In genomic region chr19:47404334-47405196, GRCh38 we compare ENCODE assay signal across 19 cellular contexts. TPM values are rescaled to one million over a fixed set of nuclear protein-coding genes. Genes with fewer than 3 reads are reported as not detected.
A peak's percentile ranks its signal among the peaks of the same experiment; 100 is the strongest.
DNase-seq lines count a peak whose midpoint lies in the region; ATAC-seq, FAIRE-seq and TF ChIP-seq lines count a peak whose summit lies in the region.
"Had no signal": no experiment of that assay in that cellular context is flagged by ENCODE, and none has a peak within 500 bp of the region (broad histone marks: within the 10 kb centered on the region; RNA-seq: fewer than 3 reads in every experiment).

No MANE protein-coding gene starts in this region.

- peaks cover 0 to 4% of the 10 kb centered on the region in 2 experiments for H4K20me1 ChIP-seq in H1 (replicated peaks in 1 of 2; ENCODE audit: control insufficient read depth in 1 of 2, insufficient read depth in 2 of 2, low read length in 2 of 2)

- no peaks in the 10 kb centered on the region; the same call in 1 of the 2 replicates for H3K79me1 ChIP-seq in H1 (ENCODE audit: low read depth, low read length)

- H4K5ac ChIP-seq in H1 (ENCODE audit: insufficient read length, low read depth, low read length) = no peak overlapping the region

- TF ChIP-seq RAD21 in A549 (conservative IDR thresholded peaks at IDR 0.05 in 1 of 2, IDR thresholded peaks at IDR 0.05 in 1 of 2) (no peak), H1 (IDR thresholded peaks at IDR 0.05 in 1 of 2, conservative IDR thresholded peaks at IDR 0.05 in 1 of 2; ENCODE audit: low read depth in 2 of 2, low read length in 2 of 2) (no peak)

- H3K56ac ChIP-seq in H1 (replicated peaks; ENCODE audit: insufficient read length, low read depth, low read length) = no peak overlapping the region

- no peak overlapping the region for H2BK15ac ChIP-seq in H1 (ENCODE audit: low read length)

- H3K9me3 ChIP-seq in A549 (no peaks in the 10 kb centered on the region), HEK293 (ENCODE audit: control insufficient read depth, insufficient read depth, low read depth, low read length) (no peaks in the 10 kb centered on the region), H1 (ENCODE audit: insufficient read depth in 2 of 2, low read depth in 1 of 2, low read length in 1 of 2) (no peaks in the 10 kb centered on the region)
- H3K9me3 ChIP-seq: BLaER1, Caco-2, HAP-1 had no signal

- H2AFZ ChIP-seq in H1 (ENCODE audit: low read length) = no peak overlapping the region
- H2AFZ ChIP-seq: GM23338 had no signal

- CTCF ChIA-PET in A549 (lab: Yijun Ruan, JAX) = interaction anchor here (0.6 to 5.6 kb wide), 5 partner anchors 13 to 56 kb away, joined by 3 to 51 read pairs (median 6); partner anchors contain the start of gene DHX34
- CTCF ChIA-PET in HEK293 (lab: Yijun Ruan, JAX) = interaction anchor here (0.7 to 1.8 kb wide), 2 partner anchors 13 to 460 kb away, joined by 3 to 8 read pairs; no protein-coding TSS in a partner anchor
- CTCF ChIA-PET in H1 (lab: Charles Lee; ENCODE audit: partially characterized antibody) = interaction anchor here (1.2 kb wide), 1 partner anchor 13 kb away, joined by 3 read pairs; no protein-coding TSS in a partner anchor

- H3K9ac ChIP-seq in H1 (replicated peaks in 1 of 4; ENCODE audit: extremely low read depth in 1 of 4, low read depth in 3 of 4, low read length in 3 of 4) = no peak overlapping the region
- H3K9ac ChIP-seq: BLaER1 had no signal

- H4K91ac ChIP-seq in H1 (replicated peaks; ENCODE audit: insufficient read length, low read length) = peak overlapping the region; percentile 84

- H3K4me3 ChIP-seq in A549 (no peak overlapping the region), HEK293 (ENCODE audit: low read depth, low read length) (no peak overlapping the region), H1 (ENCODE audit: extremely low read depth in 1 of 4, insufficient read depth in 2 of 4, low read depth in 3 of 4, low read length in 4 of 4) (no peak overlapping the region)
- H3K4me3 ChIP-seq: BLaER1, GM23338, HAP-1 had no signal

- H2BK120ac ChIP-seq in H1 (replicated peaks; ENCODE audit: low read depth, low read length) = no peak overlapping the region

- FAIRE-seq in A549 (lab: Jason Lieb, UNC) (no peak), H1 (lab: Jason Lieb, UNC) (no peak), GM12891 (lab: Jason Lieb, UNC) (no peak)
- FAIRE-seq: GM18507 had no signal

- H2BK5ac ChIP-seq in H1 (ENCODE audit: low read depth, low read length) = no peak overlapping the region

- H3K23me2 ChIP-seq in H1 (ENCODE audit: low read depth, low read length) = peaks cover 9% of the 10 kb centered on the region

- H3K27ac ChIP-seq in A549 (no peak overlapping the region), HEK293 (ENCODE audit: extremely low read depth, low read depth, low read length) (no peak overlapping the region), H1 (ENCODE audit: low read depth, low read length) (no peak overlapping the region)
- H3K27ac ChIP-seq: 22Rv1, BLaER1, HL-60 had no signal

- H3K18ac ChIP-seq in H1 (ENCODE audit: extremely low read depth, low read length) = no peak overlapping the region

- TF ChIP-seq POLR2A in A549 (IDR thresholded peaks at IDR 0.05; ENCODE audit: low read length) (no peak), H1 (IDR thresholded peaks at IDR 0.05; ENCODE audit: control extremely low read depth in 1 of 2, low read depth in 2 of 2, low read length in 2 of 2) (no peak), GM12891 (IDR thresholded peaks at IDR 0.05; ENCODE audit: low read depth, low read length) (no peak)

- H2BK12ac ChIP-seq in H1 (ENCODE audit: low read depth, low read length) = 0 out of 2 replicates have a peak overlapping the region, but pooled peaks have one; percentile 14

- no peaks in the 10 kb centered on the region for H3K79me2 ChIP-seq in H1 (ENCODE audit: control insufficient read depth in 1 of 2, insufficient read depth in 2 of 2, low read length in 2 of 2)

- H3K4ac ChIP-seq in H1 (replicated peaks; ENCODE audit: insufficient read length, low read depth, low read length) = no peak overlapping the region

- no peak overlapping the region for H3K23ac ChIP-seq in H1 (ENCODE audit: insufficient read length)

- DNase-seq in DMS 273 (lab: John Stamatoyannopoulos, UW; ENCODE audit: unreplicated experiment) = peak; percentile 64
- DNase-seq in DMS 273 treated with DMSO at 0.1 percent for 48 hours (lab: John Stamatoyannopoulos, UW) = no peak
- no peak for DNase-seq in A549 (ENCODE audit: low read depth in 1 of 2, low spot score in 1 of 2)
- DNase-seq in H1 (ENCODE audit: low read depth in 1 of 2, low spot score in 2 of 2) = no peak
- DNase-seq in DMS79 treated with DMSO at 0.1 percent for 48 hours (lab: John Stamatoyannopoulos, UW) = no peak
- no peak for DNase-seq in GM12891 (ENCODE audit: insufficient read length, low spot score)
- DNase-seq in NCI-H2081 treated with DMSO at 0.1 percent for 48 hours (lab: John Stamatoyannopoulos, UW) = no peak
- DNase-seq: AML-193; Caco-2; CD8-positive, alpha-beta memory T cell; GF-D8; KBM-7 had no signal

- TF ChIP-seq CTCF in A549 (IDR thresholded peaks at IDR 0.05) (no peak), HEK293 (tag by site-specific recombination; IDR thresholded peaks at IDR 0.05) (no peak), H1 (IDR thresholded peaks at IDR 0.05; ENCODE audit: control extremely low read depth in 1 of 3, insufficient read depth in 1 of 3, low read depth in 1 of 3, low read length in 3 of 3) (no peak)

- H2BK20ac ChIP-seq in H1 (ENCODE audit: low read length) = no peak overlapping the region

- H3K4me2 ChIP-seq in A549 = no peak overlapping the region
- no peak overlapping the region for H3K4me2 ChIP-seq in H1 (ENCODE audit: insufficient read depth in 1 of 2, low read depth in 2 of 2, low read length in 2 of 2)
- H3K4me2 ChIP-seq: BLaER1, GM23338 had no signal

- H3K4me1 ChIP-seq in A549 (no peaks in the 10 kb centered on the region), HEK293 (ENCODE audit: control insufficient read depth, insufficient read depth, low read length) (no peaks in the 10 kb centered on the region), H1 (replicated peaks in 1 of 4; ENCODE audit: control insufficient read depth in 3 of 4, insufficient read depth in 4 of 4, low read length in 3 of 4) (peaks cover 0 to 5% (median 4%) of the 10 kb centered on the region in 4 experiments; a peak in 4 of 7 replicates)
- H3K4me1 ChIP-seq: BLaER1, HAP-1 had no signal

- H3K27me3 ChIP-seq in H1 (replicated peaks in 1 of 4; ENCODE audit: control insufficient read depth in 3 of 4, extremely low read depth in 1 of 4, insufficient read depth in 3 of 4, low read length in 3 of 4) = no peaks in the 10 kb centered on the region

- TF ChIP-seq EP300 in A549 (IDR thresholded peaks at IDR 0.05) (no peak), H1 (IDR thresholded peaks at IDR 0.05; ENCODE audit: borderline replicate concordance in 1 of 2, low read depth in 2 of 2, low read length in 2 of 2) (no peak)

- WGBS in A549 (ENCODE audit: missing lambda C conversion rate) = 81% methylated on average over 9 of the region's 9 CpGs
- 87% methylated on average over 9 of the region's 9 CpGs; no CpG with 5 or more reads in 1 of the 2 experiments for WGBS in H1 (ENCODE audit: extremely low coverage in 1 of 2, insufficient coverage in 1 of 2, insufficient read length in 1 of 2, insufficient replicate concordance in 2 of 2, low coverage in 1 of 2, low lambda C conversion rate in 2 of 2, missing lambda C conversion rate in 1 of 2), 2 experiments

- no peak overlapping the region for H2AK5ac ChIP-seq in H1 (ENCODE audit: low read depth, low read length)

- ATAC-seq in A549 = peak in 1 of 2 experiments; percentile 9; a peak in 1 of 6 replicates
- ATAC-seq: GM23338 had no signal

- no peak overlapping the region for H4K8ac ChIP-seq in H1 (ENCODE audit: extremely low read depth, insufficient read depth, low read length)

- no peak overlapping the region for H3K14ac ChIP-seq in H1 (ENCODE audit: insufficient read length)

- peaks cover 0 to 8% of the 10 kb centered on the region in 2 experiments; a peak in 2 of 3 replicates for H3K36me3 ChIP-seq in HEK293 (ENCODE audit: control insufficient read depth in 2 of 2, insufficient read depth in 1 of 2, low read length in 2 of 2)
- no peaks in the 10 kb centered on the region for H3K36me3 ChIP-seq in H1 (ENCODE audit: control insufficient read depth in 2 of 4, insufficient read depth in 4 of 4, low read length in 3 of 4)
- H3K36me3 ChIP-seq: BLaER1, HAP-1 had no signal

- POLR2A ChIA-PET in A549 (lab: Yijun Ruan, JAX) = no interaction called here
- POLR2A ChIA-PET in HEK293 (lab: Yijun Ruan, JAX) = interaction anchor here (0.6 to 1.0 kb wide), 2 partner anchors 13 to 73 kb away, joined by 3 to 4 read pairs; no protein-coding TSS in a partner anchor
- POLR2A ChIA-PET in H1 (lab: Charles Lee; ENCODE audit: partially characterized antibody) = no interaction called here

RNA-seq across cellular contexts. Expression of gene MEIS3, which starts 14.8 kb away (rescaled TPM):
- polyA plus RNA-seq in A549 (2011; rRNA removed) (16.5 and 19.2 TPM in 2 replicates), A549 (2017; fragmentation: RNase III; extraction: RNeasy Plus Mini Kit Qiagen cat#74134 plus additional on column Dnase treatment) (21.8 to 31.4 TPM (median 27.1 TPM) in 3 replicates), H1 (2011; rRNA removed) (24.5 and 34.0 TPM in 2 replicates)
- polyA plus RNA-seq in A549 (2012; cell fraction: cytosol; rRNA removed) = 18.7 and 23.4 TPM in 2 replicates
- 44.0 and 54.8 TPM in 2 replicates for polyA plus RNA-seq in A549 (2012; cell fraction: nucleus; rRNA removed)
- polyA minus RNA-seq in A549 (2011; rRNA and poly(A)+ RNA removed) = 26.1 and 39.1 TPM in 2 replicates
- 27.4 and 28.2 TPM in 2 replicates for total RNA-seq in H1 (2021; fragmentation: NEBNext Ultra II Directional; extraction: Animal tissue kit (Norgen Biotek cat#: 25700))
- 25.2 TPM for polyA plus RNA-seq in H1 (2011; cell fraction: cytosol; rRNA removed)
- polyA plus RNA-seq in H1 (2011; cell fraction: nucleus; rRNA removed) = 40.6 TPM
- 21.5 to 39.7 TPM (median 35.7 TPM) in 4 replicates for polyA plus RNA-seq in H1 (2012, experiment 1 of 2)
- 30.6 TPM for polyA plus RNA-seq in H1 (2012, experiment 2 of 2)
- 36.7 TPM for polyA plus RNA-seq in H1 (2013, experiment 1 of 2)
- polyA plus RNA-seq in H1 (2013, experiment 2 of 2) = 36.5 TPM
- 11.1 TPM in 2 replicates for polyA minus RNA-seq in H1 (2011; rRNA and poly(A)+ RNA removed)
- polyA minus RNA-seq in H1 (2011; cell fraction: cytosol; rRNA and poly(A)+ RNA removed) = 12.3 TPM
- 11.0 TPM for polyA minus RNA-seq in H1 (2011; cell fraction: nucleus; rRNA and poly(A)+ RNA removed)
- not detected for polyA plus RNA-seq in GM12891 (2012; ENCODE audit: low read depth, missing spikeins)
- total RNA-seq: CD8-positive, alpha-beta memory T cell had no signal
- polyA plus RNA-seq: CD8-positive, alpha-beta memory T cell had no signal

RNA-seq across cellular contexts. Expression of gene DHX34, which starts 55.5 kb away (rescaled TPM):
- polyA plus RNA-seq in A549 (2011; rRNA removed) (12.4 and 14.4 TPM in 2 replicates), A549 (2017; fragmentation: RNase III; extraction: RNeasy Plus Mini Kit Qiagen cat#74134 plus additional on column Dnase treatment) (23.1 to 24.5 TPM (median 23.4 TPM) in 3 replicates), H1 (2011; rRNA removed) (17.5 and 27.2 TPM in 2 replicates)
- 32.0 and 39.6 TPM in 2 replicates for polyA plus RNA-seq in A549 (2012; cell fraction: cytosol; rRNA removed)
- 108 and 153 TPM in 2 replicates for polyA plus RNA-seq in A549 (2012; cell fraction: nucleus; rRNA removed)
- polyA minus RNA-seq in A549 (2011; rRNA and poly(A)+ RNA removed) = 20.8 and 26.6 TPM in 2 replicates
- 24.1 and 24.3 TPM in 2 replicates for total RNA-seq in H1 (2021; fragmentation: NEBNext Ultra II Directional; extraction: Animal tissue kit (Norgen Biotek cat#: 25700))
- polyA plus RNA-seq in H1 (2011; cell fraction: cytosol; rRNA removed) = 20.5 TPM
- 78.3 TPM for polyA plus RNA-seq in H1 (2011; cell fraction: nucleus; rRNA removed)
- 16.6 to 25.5 TPM (median 22.8 TPM) in 4 replicates for polyA plus RNA-seq in H1 (2012, experiment 1 of 2)
- 14.0 TPM for polyA plus RNA-seq in H1 (2012, experiment 2 of 2)
- 15.8 TPM for polyA plus RNA-seq in H1 (2013, experiment 1 of 2)
- polyA plus RNA-seq in H1 (2013, experiment 2 of 2) = 15.5 TPM
- 14.8 and 17.6 TPM in 2 replicates for polyA minus RNA-seq in H1 (2011; rRNA and poly(A)+ RNA removed)
- polyA minus RNA-seq in H1 (2011; cell fraction: cytosol; rRNA and poly(A)+ RNA removed) = 21.8 TPM
- 31.7 TPM for polyA minus RNA-seq in H1 (2011; cell fraction: nucleus; rRNA and poly(A)+ RNA removed)
- 8.2 TPM for polyA plus RNA-seq in GM12891 (2012; ENCODE audit: low read depth, missing spikeins)
